In the genomic region with DNA sequence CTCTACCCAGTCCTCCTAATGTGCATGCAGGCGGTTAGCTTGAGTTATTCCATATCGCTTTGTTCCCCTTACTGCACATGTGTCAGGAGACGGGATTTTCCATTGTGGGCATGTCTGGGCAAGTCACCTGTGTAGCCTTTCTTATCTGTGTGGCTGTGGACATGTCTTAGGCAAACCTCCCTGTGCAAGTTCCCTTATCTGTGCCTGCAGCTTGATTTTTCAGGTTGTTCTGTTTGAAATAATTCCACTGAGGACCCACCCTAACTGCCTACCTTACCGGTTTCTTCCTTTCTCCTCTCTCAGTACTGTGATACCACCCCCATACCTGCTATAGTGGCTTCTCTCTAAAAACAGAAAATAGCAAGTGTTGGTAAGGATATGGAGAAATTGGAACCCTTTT, we compare ENCODE assay signal across 1 cellular context.
TF ChIP-seq lines count a peak whose summit lies in the region.

No MANE protein-coding gene starts in this region.

TF ChIP-seq in HepG2, 621 proteins besides CTCF, POLR2A, EP300 and RAD21 (continued from another document):
- TF ChIP-seq, protein P1, sequence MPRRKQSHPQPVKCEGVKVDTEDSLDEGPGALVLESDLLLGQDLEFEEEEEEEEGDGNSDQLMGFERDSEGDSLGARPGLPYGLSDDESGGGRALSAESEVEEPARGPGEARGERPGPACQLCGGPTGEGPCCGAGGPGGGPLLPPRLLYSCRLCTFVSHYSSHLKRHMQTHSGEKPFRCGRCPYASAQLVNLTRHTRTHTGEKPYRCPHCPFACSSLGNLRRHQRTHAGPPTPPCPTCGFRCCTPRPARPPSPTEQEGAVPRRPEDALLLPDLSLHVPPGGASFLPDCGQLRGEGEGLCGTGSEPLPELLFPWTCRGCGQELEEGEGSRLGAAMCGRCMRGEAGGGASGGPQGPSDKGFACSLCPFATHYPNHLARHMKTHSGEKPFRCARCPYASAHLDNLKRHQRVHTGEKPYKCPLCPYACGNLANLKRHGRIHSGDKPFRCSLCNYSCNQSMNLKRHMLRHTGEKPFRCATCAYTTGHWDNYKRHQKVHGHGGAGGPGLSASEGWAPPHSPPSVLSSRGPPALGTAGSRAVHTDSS (CRISPR knock-in tag; conservative IDR thresholded peaks at IDR 0.05), result no peak
- TF ChIP-seq ETV5 (CRISPR knock-in tag; IDR thresholded peaks at IDR 0.05; ENCODE audit: borderline replicate concordance), result no peak
- no peak for TF ChIP-seq HDAC2 (CRISPR knock-in tag; IDR thresholded peaks at IDR 0.05)
- no peak for TF ChIP-seq HNRNPLL (IDR thresholded peaks at IDR 0.05; ENCODE audit: low read depth, low read length, poor library complexity, severe bottlenecking)
- TF ChIP-seq ARNT (IDR thresholded peaks at IDR 0.05), result no peak
- no peak for TF ChIP-seq NR2F6 (IDR thresholded peaks at IDR 0.05)
- TF ChIP-seq NR2F6 (CRISPR knock-in tag; IDR thresholded peaks at IDR 0.05), result no peak
- no peak for TF ChIP-seq ZBTB3 (CRISPR knock-in tag; IDR thresholded peaks at IDR 0.05; ENCODE audit: borderline replicate concordance, low read depth)
- no peak for TF ChIP-seq RARG (CRISPR knock-in tag; IDR thresholded peaks at IDR 0.05; ENCODE audit: low read depth)
- TF ChIP-seq ZNF7 (CRISPR knock-in tag; IDR thresholded peaks at IDR 0.05), result peak; percentile 57
- no peak for TF ChIP-seq ZNF367 (CRISPR knock-in tag; IDR thresholded peaks at IDR 0.05; ENCODE audit: borderline replicate concordance)
- TF ChIP-seq ZNF567 (CRISPR knock-in tag; IDR thresholded peaks at IDR 0.05; ENCODE audit: borderline replicate concordance), result no peak
- TF ChIP-seq, protein P2, sequence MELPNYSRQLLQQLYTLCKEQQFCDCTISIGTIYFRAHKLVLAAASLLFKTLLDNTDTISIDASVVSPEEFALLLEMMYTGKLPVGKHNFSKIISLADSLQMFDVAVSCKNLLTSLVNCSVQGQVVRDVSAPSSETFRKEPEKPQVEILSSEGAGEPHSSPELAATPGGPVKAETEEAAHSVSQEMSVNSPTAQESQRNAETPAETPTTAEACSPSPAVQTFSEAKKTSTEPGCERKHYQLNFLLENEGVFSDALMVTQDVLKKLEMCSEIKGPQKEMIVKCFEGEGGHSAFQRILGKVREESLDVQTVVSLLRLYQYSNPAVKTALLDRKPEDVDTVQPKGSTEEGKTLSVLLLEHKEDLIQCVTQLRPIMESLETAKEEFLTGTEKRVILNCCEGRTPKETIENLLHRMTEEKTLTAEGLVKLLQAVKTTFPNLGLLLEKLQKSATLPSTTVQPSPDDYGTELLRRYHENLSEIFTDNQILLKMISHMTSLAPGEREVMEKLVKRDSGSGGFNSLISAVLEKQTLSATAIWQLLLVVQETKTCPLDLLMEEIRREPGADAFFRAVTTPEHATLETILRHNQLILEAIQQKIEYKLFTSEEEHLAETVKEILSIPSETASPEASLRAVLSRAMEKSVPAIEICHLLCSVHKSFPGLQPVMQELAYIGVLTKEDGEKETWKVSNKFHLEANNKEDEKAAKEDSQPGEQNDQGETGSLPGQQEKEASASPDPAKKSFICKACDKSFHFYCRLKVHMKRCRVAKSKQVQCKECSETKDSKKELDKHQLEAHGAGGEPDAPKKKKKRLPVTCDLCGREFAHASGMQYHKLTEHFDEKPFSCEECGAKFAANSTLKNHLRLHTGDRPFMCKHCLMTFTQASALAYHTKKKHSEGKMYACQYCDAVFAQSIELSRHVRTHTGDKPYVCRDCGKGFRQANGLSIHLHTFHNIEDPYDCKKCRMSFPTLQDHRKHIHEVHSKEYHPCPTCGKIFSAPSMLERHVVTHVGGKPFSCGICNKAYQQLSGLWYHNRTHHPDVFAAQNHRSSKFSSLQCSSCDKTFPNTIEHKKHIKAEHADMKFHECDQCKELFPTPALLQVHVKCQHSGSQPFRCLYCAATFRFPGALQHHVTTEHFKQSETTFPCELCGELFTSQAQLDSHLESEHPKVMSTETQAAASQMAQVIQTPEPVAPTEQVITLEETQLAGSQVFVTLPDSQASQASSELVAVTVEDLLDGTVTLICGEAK (IDR thresholded peaks at IDR 0.05), result no peak
- TF ChIP-seq, protein P2 (CRISPR knock-in tag; IDR thresholded peaks at IDR 0.05), result no peak
- TF ChIP-seq ZNF782 (CRISPR knock-in tag; IDR thresholded peaks at IDR 0.05; ENCODE audit: borderline replicate concordance), result no peak
- TF ChIP-seq DMAP1 (CRISPR knock-in tag; IDR thresholded peaks at IDR 0.05), result no peak
- TF ChIP-seq ZBTB38 (CRISPR knock-in tag; IDR thresholded peaks at IDR 0.05), result 0 out of 2 replicates have a peak, but pooled peaks have one; percentile 52
- no peak for TF ChIP-seq SALL2 (CRISPR knock-in tag; IDR thresholded peaks at IDR 0.05)
- TF ChIP-seq E2F1 (CRISPR knock-in tag; IDR thresholded peaks at IDR 0.05), result no peak
- no peak for TF ChIP-seq WIZ (CRISPR knock-in tag; IDR thresholded peaks at IDR 0.05)
- no peak for TF ChIP-seq ZNF841 (CRISPR knock-in tag; IDR thresholded peaks at IDR 0.05; ENCODE audit: borderline replicate concordance)
- no peak for TF ChIP-seq NR2F2 (IDR thresholded peaks at IDR 0.05; ENCODE audit: borderline replicate concordance, low read depth)
- TF ChIP-seq FOXA1 (IDR thresholded peaks at IDR 0.05), result no peak
- no peak for TF ChIP-seq FOXA1 (CRISPR knock-in tag; IDR thresholded peaks at IDR 0.05)
- TF ChIP-seq ZNF18 (CRISPR knock-in tag; IDR thresholded peaks at IDR 0.05; ENCODE audit: insufficient replicate concordance), result no peak
- TF ChIP-seq RBAK (CRISPR knock-in tag; IDR thresholded peaks at IDR 0.05), result no peak
- TF ChIP-seq ZNF33A (CRISPR knock-in tag; IDR thresholded peaks at IDR 0.05; ENCODE audit: borderline replicate concordance), result no peak
- TF ChIP-seq NRL (CRISPR knock-in tag; IDR thresholded peaks at IDR 0.05; ENCODE audit: borderline replicate concordance), result no peak
- no peak for TF ChIP-seq ZNF232 (CRISPR knock-in tag; IDR thresholded peaks at IDR 0.05; ENCODE audit: borderline replicate concordance)
- no peak for TF ChIP-seq ZNF343 (CRISPR knock-in tag; IDR thresholded peaks at IDR 0.05)
- no peak for TF ChIP-seq RFXANK (CRISPR knock-in tag; IDR thresholded peaks at IDR 0.05)
